Comparison of ENCODE assay signal across 12 cellular contexts in genomic region chr11:45933131-45933821, GRCh38. TPM values are rescaled to one million over a fixed set of nuclear protein-coding genes. Genes with fewer than 3 reads are reported as not detected.
DNase-seq lines count a peak whose midpoint lies in the region; ATAC-seq and TF ChIP-seq lines count a peak whose summit lies in the region.
"Had no signal": no experiment of that assay in that cellular context is flagged by ENCODE, and none has a peak within 500 bp of the region (broad histone marks: within the 10 kb centered on the region; RNA-seq: fewer than 3 reads in every experiment).

No MANE protein-coding gene starts in this region.

- in situ Hi-C loops in IMR-90 (cut with MboI; ENCODE audit: low sequenced_read_pairs), result no loop called here

- peaks cover 7% of the 10 kb centered on the region; the same call in 1 of the 2 replicates for H4K20me1 ChIP-seq in IMR-90 (ENCODE audit: insufficient read depth, low read length)

- no peaks in the 10 kb centered on the region for H3K27me3 ChIP-seq in IMR-90 (ENCODE audit: control insufficient read depth, insufficient read depth, low read length)

- H3K23ac ChIP-seq in IMR-90 (ENCODE audit: low read depth, low read length), result no peak overlapping the region

- TF ChIP-seq POLR2A in IMR-90 (IDR thresholded peaks at IDR 0.05; ENCODE audit: low read depth, low read length), result no peak

- no peak overlapping the region for H4K5ac ChIP-seq in IMR-90 (ENCODE audit: low read depth, low read length)

- no peak overlapping the region for H3K14ac ChIP-seq in IMR-90 (replicated peaks; ENCODE audit: low read depth, low read length)

- H3K79me1 ChIP-seq in IMR-90 (ENCODE audit: low read depth in 1 of 2, low read length in 2 of 2), result no peaks in the 10 kb centered on the region

- no peak overlapping the region for H4K8ac ChIP-seq in IMR-90 (ENCODE audit: low read depth in 2 of 2, low read length in 2 of 2)

- H3K4me2 ChIP-seq in IMR-90 (ENCODE audit: low read depth, low read length), result no peak overlapping the region

- DNase-seq in GM10248 (ENCODE audit: extremely low spot score), result peak; percentile 73
- DNase-seq in IMR-90, result peak; percentile 71
- peak; percentile 59 for DNase-seq in amniotic epithelial cell (ENCODE audit: low read depth)
- peak; percentile 18 for DNase-seq in myocyte (ENCODE audit: low read depth)
- no peak for DNase-seq in cerebellum (ENCODE audit: low spot score)
- no peak for DNase-seq in foreskin melanocyte
- no peak for DNase-seq in progenitor cell of endocrine pancreas (ENCODE audit: low spot score, unreplicated experiment)
- no peak for DNase-seq in activated T-helper 1 cell treated with anti-CD3 and anti-CD28 coated beads, Interleukin-12 subunit alpha, Interleukin-12 subunit beta, Interleukin-2, Interleukin-4 antibody, amounts not matched to agents 30 ng/mL and 10 ng/mL and 1 ng/mL, durations not matched to agents 14 hours and 24 hours and 36 hours (ENCODE audit: low spot score)
- DNase-seq: DMS 273 treated with DMSO at 0.1 percent for 48 hours; effector CD4-positive, alpha-beta T cell; stimulated activated CD4-positive, alpha-beta T cell treated with anti-CD3 and anti-CD28 coated beads, Interleukin-1b, Interleukin-23, amount 100 ng/mL, for 48 hours had no signal

- no peak overlapping the region for H3K27ac Mint-ChIP-seq in progenitor cell of endocrine pancreas
- H3K27ac Mint-ChIP-seq in activated T-helper 1 cell treated with anti-CD3 and anti-CD28 coated beads, Interleukin-12 subunit alpha, Interleukin-12 subunit beta, Interleukin-2, Interleukin-4 antibody, amounts not matched to agents 30 ng/mL and 10 ng/mL and 1 ng/mL, durations not matched to agents 14 hours and 24 hours and 36 hours, result no peak overlapping the region

- H3K9ac ChIP-seq in IMR-90 (ENCODE audit: low read depth, low read length), result no peak overlapping the region

- intact Hi-C loops in IMR-90 (cut with micrococcal nuclease), result no loop called here
- intact Hi-C loops in activated T-helper 1 cell treated with anti-CD3 and anti-CD28 coated beads, Interleukin-12 subunit alpha, Interleukin-12 subunit beta, Interleukin-2, Interleukin-4 antibody, amounts not matched to agents 30 ng/mL and 10 ng/mL and 1 ng/mL, durations not matched to agents 14 hours and 24 hours and 36 hours (cut with micrococcal nuclease), result no loop called here

- no peak overlapping the region for H3K4me3 ChIP-seq in IMR-90 (ENCODE audit: insufficient read depth, low read depth, low read length)

- H3K36me3 ChIP-seq in IMR-90 (ENCODE audit: control insufficient read depth, insufficient read depth, low read length), result peaks cover 51% of the 10 kb centered on the region

- H2AK5ac ChIP-seq in IMR-90 (ENCODE audit: low read depth, low read length), result no peak overlapping the region

- H3K18ac ChIP-seq in IMR-90 (ENCODE audit: low read depth, low read length), result no peak overlapping the region

- H3K4ac ChIP-seq in IMR-90 (ENCODE audit: low read depth, low read length), result no peak overlapping the region

- H3K4me3 Mint-ChIP-seq in progenitor cell of endocrine pancreas (ENCODE audit: low read depth), result no peak overlapping the region
- no peak overlapping the region for H3K4me3 Mint-ChIP-seq in activated T-helper 1 cell treated with anti-CD3 and anti-CD28 coated beads, Interleukin-12 subunit alpha, Interleukin-12 subunit beta, Interleukin-2, Interleukin-4 antibody, amounts not matched to agents 30 ng/mL and 10 ng/mL and 1 ng/mL, durations not matched to agents 14 hours and 24 hours and 36 hours

- POLR2A ChIA-PET in GM10248 (lab: Yijun Ruan, JAX), result no interaction called here
- POLR2A ChIA-PET in IMR-90 (lab: Charles Lee; ENCODE audit: unreplicated experiment), result no interaction called here

- WGBS in IMR-90 (ENCODE audit: extremely low coverage in 2 of 2, insufficient read length in 1 of 2), 2 experiments, result no CpG with 5 or more reads among the region's 15 CpGs

- no peak for ATAC-seq in IMR-90 (ENCODE audit: low read depth)

- no peaks in the 10 kb centered on the region for H3K9me1 ChIP-seq in IMR-90 (ENCODE audit: insufficient read depth, low read length)

- no peak overlapping the region for H3K27ac ChIP-seq in IMR-90 (ENCODE audit: insufficient read depth, low read length)

- H3K56ac ChIP-seq in IMR-90 (ENCODE audit: extremely low read depth, insufficient read depth, low read length), result no peak overlapping the region

- H4K91ac ChIP-seq in IMR-90 (ENCODE audit: insufficient read depth, low read depth, low read length), result no peak overlapping the region

- no peak overlapping the region for H2BK120ac ChIP-seq in IMR-90 (ENCODE audit: low read depth, low read length)

- H3K9me3 ChIP-seq in IMR-90 (ENCODE audit: control insufficient read depth, insufficient read depth, low read length), result no peaks in the 10 kb centered on the region

- CTCF ChIA-PET in GM10248 (lab: Yijun Ruan, JAX), result interaction anchor here (1.2 to 4.0 kb wide), 2 partner anchors 19 to 32 kb away, joined by 3 to 23 read pairs; no protein-coding TSS in a partner anchor
- CTCF ChIA-PET in IMR-90 (lab: Yijun Ruan, JAX), result no interaction called here

- H2AFZ ChIP-seq in IMR-90 (replicated peaks; ENCODE audit: low read length, poor library complexity), result no peak overlapping the region

- H3K27me3 Mint-ChIP-seq in progenitor cell of endocrine pancreas, result no peaks in the 10 kb centered on the region
- H3K27me3 Mint-ChIP-seq in activated T-helper 1 cell treated with anti-CD3 and anti-CD28 coated beads, Interleukin-12 subunit alpha, Interleukin-12 subunit beta, Interleukin-2, Interleukin-4 antibody, amounts not matched to agents 30 ng/mL and 10 ng/mL and 1 ng/mL, durations not matched to agents 14 hours and 24 hours and 36 hours (ENCODE audit: insufficient read depth), result no peaks in the 10 kb centered on the region

- BruUV-seq in IMR-90 (replicated peaks; lab: Mats Ljungman, UMichigan), result TSS peak; percentile 81

- dilution Hi-C loops in IMR-90 (cut with HindIII; ENCODE audit: low sequenced_read_pairs, unreplicated experiment), result no loop called here

- no peak overlapping the region for H2AK9ac ChIP-seq in IMR-90 (replicated peaks; ENCODE audit: low read depth, low read length, poor library complexity)

- peaks cover 21% of the 10 kb centered on the region for H3K4me1 Mint-ChIP-seq in progenitor cell of endocrine pancreas (ENCODE audit: low read depth)
- peaks cover 21% of the 10 kb centered on the region for H3K4me1 Mint-ChIP-seq in activated T-helper 1 cell treated with anti-CD3 and anti-CD28 coated beads, Interleukin-12 subunit alpha, Interleukin-12 subunit beta, Interleukin-2, Interleukin-4 antibody, amounts not matched to agents 30 ng/mL and 10 ng/mL and 1 ng/mL, durations not matched to agents 14 hours and 24 hours and 36 hours (ENCODE audit: low read depth)

- no peaks in the 10 kb centered on the region; the same call in 1 of the 2 replicates for H3K4me1 ChIP-seq in IMR-90 (ENCODE audit: control insufficient read depth, insufficient read depth, low read length)

- H2BK15ac ChIP-seq in IMR-90 (ENCODE audit: low read depth, low read length), result no peak overlapping the region

- no peak for TF ChIP-seq CTCF in GM10248 (IDR thresholded peaks at IDR 0.05; ENCODE audit: control extremely low read depth, extremely low read depth, low read depth, missing control alignments)
- TF ChIP-seq CTCF in IMR-90 (conservative IDR thresholded peaks at IDR 0.05; ENCODE audit: low read depth, low read length), result no peak
- TF ChIP-seq CTCF in progenitor cell of endocrine pancreas (IDR thresholded peaks at IDR 0.05; ENCODE audit: unreplicated experiment), result no peak

- H3K36me3 Mint-ChIP-seq in progenitor cell of endocrine pancreas (ENCODE audit: insufficient read depth), result peaks cover 13% of the 10 kb centered on the region
- H3K36me3 Mint-ChIP-seq in activated T-helper 1 cell treated with anti-CD3 and anti-CD28 coated beads, Interleukin-12 subunit alpha, Interleukin-12 subunit beta, Interleukin-2, Interleukin-4 antibody, amounts not matched to agents 30 ng/mL and 10 ng/mL and 1 ng/mL, durations not matched to agents 14 hours and 24 hours and 36 hours (ENCODE audit: low read depth), result peaks cover 10% of the 10 kb centered on the region

- H3K9me3 Mint-ChIP-seq in progenitor cell of endocrine pancreas (ENCODE audit: low read depth), result no peaks in the 10 kb centered on the region
- no peaks in the 10 kb centered on the region for H3K9me3 Mint-ChIP-seq in activated T-helper 1 cell treated with anti-CD3 and anti-CD28 coated beads, Interleukin-12 subunit alpha, Interleukin-12 subunit beta, Interleukin-2, Interleukin-4 antibody, amounts not matched to agents 30 ng/mL and 10 ng/mL and 1 ng/mL, durations not matched to agents 14 hours and 24 hours and 36 hours

- no peak overlapping the region for H2BK20ac ChIP-seq in IMR-90 (ENCODE audit: low read depth, low read length)

- H2BK5ac ChIP-seq in IMR-90 (ENCODE audit: low read depth, low read length, poor library complexity, severe bottlenecking), result no peak overlapping the region

- TF ChIP-seq RAD21 in IMR-90 (IDR thresholded peaks at IDR 0.05; ENCODE audit: low read length), result no peak

RNA-seq across cellular contexts. Expression of gene LARGE2, which starts 10.8 kb away (rescaled TPM):
- not detected in 2 replicates for total RNA-seq in IMR-90 (2012; rRNA removed)
- polyA plus RNA-seq in IMR-90 (2012; rRNA removed), result 0.03 and 0.13 TPM in 2 replicates
- 0.10 and 0.16 TPM in 2 replicates for polyA plus RNA-seq in IMR-90 (2012; cell fraction: cytosol; rRNA removed)
- 0.38 and 0.49 TPM in 2 replicates for polyA plus RNA-seq in IMR-90 (2012; cell fraction: nucleus; rRNA removed; ENCODE audit: low replicate concordance)
- not detected in 2 replicates for total RNA-seq in myocyte
- polyA plus RNA-seq in myocyte (2012), result not detected
- total RNA-seq in cerebellum, result not detected
- 39.4 and 47.3 TPM in 2 replicates for total RNA-seq in progenitor cell of endocrine pancreas
- not detected in 2 replicates for total RNA-seq in activated T-helper 1 cell treated with anti-CD3 and anti-CD28 coated beads, Interleukin-12 subunit alpha, Interleukin-12 subunit beta, Interleukin-2, Interleukin-4 antibody, amounts not matched to agents 30 ng/mL and 10 ng/mL and 1 ng/mL, durations not matched to agents 14 hours and 24 hours and 36 hours
- total RNA-seq: lung microvascular endothelial cell had no signal

RNA-seq across cellular contexts. Expression of gene PEX16, which starts 15.6 kb away (rescaled TPM):
- total RNA-seq in IMR-90 (2012; rRNA removed), result 15.3 and 17.9 TPM in 2 replicates
- polyA plus RNA-seq in IMR-90 (2012; rRNA removed), result 23.3 and 29.4 TPM in 2 replicates
- polyA plus RNA-seq in IMR-90 (2012; cell fraction: cytosol; rRNA removed), result 34.1 and 38.2 TPM in 2 replicates
- 48.3 and 88.8 TPM in 2 replicates for polyA plus RNA-seq in IMR-90 (2012; cell fraction: nucleus; rRNA removed; ENCODE audit: low replicate concordance)
- 16.3 and 23.0 TPM in 2 replicates for total RNA-seq in myocyte
- 21.9 TPM for polyA plus RNA-seq in myocyte (2012)
- total RNA-seq in cerebellum, result 18.4 TPM
- 28.0 and 34.6 TPM in 2 replicates for total RNA-seq in progenitor cell of endocrine pancreas
- 37.4 and 44.6 TPM in 2 replicates for total RNA-seq in activated T-helper 1 cell treated with anti-CD3 and anti-CD28 coated beads, Interleukin-12 subunit alpha, Interleukin-12 subunit beta, Interleukin-2, Interleukin-4 antibody, amounts not matched to agents 30 ng/mL and 10 ng/mL and 1 ng/mL, durations not matched to agents 14 hours and 24 hours and 36 hours

RNA-seq across cellular contexts. Expression of gene FREY1, which starts 26.2 kb away (rescaled TPM):
- total RNA-seq in IMR-90 (2012; rRNA removed) (0.83 TPM in 1 of 2 replicates, not detected in the other), myocyte (0.29 and 0.42 TPM in 2 replicates), cerebellum (2.5 TPM), progenitor cell of endocrine pancreas (2.8 and 3.7 TPM in 2 replicates)
- 0.21 and 0.49 TPM in 2 replicates for polyA plus RNA-seq in IMR-90 (2012; rRNA removed)
- polyA plus RNA-seq in IMR-90 (2012; cell fraction: cytosol; rRNA removed), result 0.10 and 0.11 TPM in 2 replicates
- polyA plus RNA-seq in IMR-90 (2012; cell fraction: nucleus; rRNA removed; ENCODE audit: low replicate concordance), result 1.6 and 1.7 TPM in 2 replicates
- 0.21 TPM for polyA plus RNA-seq in myocyte (2012)
- 0.59 and 1.9 TPM in 2 replicates for total RNA-seq in activated T-helper 1 cell treated with anti-CD3 and anti-CD28 coated beads, Interleukin-12 subunit alpha, Interleukin-12 subunit beta, Interleukin-2, Interleukin-4 antibody, amounts not matched to agents 30 ng/mL and 10 ng/mL and 1 ng/mL, durations not matched to agents 14 hours and 24 hours and 36 hours

RNA-seq across cellular contexts. Expression of gene MAPK8IP1, which starts 47.8 kb away (rescaled TPM):
- total RNA-seq in IMR-90 (2012; rRNA removed), result 6.5 and 6.9 TPM in 2 replicates
- 9.6 and 12.4 TPM in 2 replicates for polyA plus RNA-seq in IMR-90 (2012; rRNA removed)
- polyA plus RNA-seq in IMR-90 (2012; cell fraction: cytosol; rRNA removed), result 5.9 and 10.4 TPM in 2 replicates
- polyA plus RNA-seq in IMR-90 (2012; cell fraction: nucleus; rRNA removed; ENCODE audit: low replicate concordance), result 10.5 and 18.3 TPM in 2 replicates
- total RNA-seq in myocyte, result 10.1 and 10.2 TPM in 2 replicates
- 6.3 TPM for polyA plus RNA-seq in myocyte (2012)
- total RNA-seq in cerebellum, result 48.7 TPM
- total RNA-seq in progenitor cell of endocrine pancreas, result 43.0 and 48.1 TPM in 2 replicates
- total RNA-seq in activated T-helper 1 cell treated with anti-CD3 and anti-CD28 coated beads, Interleukin-12 subunit alpha, Interleukin-12 subunit beta, Interleukin-2, Interleukin-4 antibody, amounts not matched to agents 30 ng/mL and 10 ng/mL and 1 ng/mL, durations not matched to agents 14 hours and 24 hours and 36 hours, result 0.51 and 0.91 TPM in 2 replicates

Comparison
In these comparisons a context has a peak if more than half of its experiments do, and no peak if none do; other contexts are left out.
1. DNase-seq: peak in GM10248 (single experiment), IMR-90 (single experiment), amniotic epithelial cell (single experiment) and myocyte (single experiment); none in cerebellum (single experiment), foreskin melanocyte (single experiment), progenitor cell of endocrine pancreas (single experiment) and activated T-helper 1 cell treated with anti-CD3 and anti-CD28 coated beads, Interleukin-12 subunit alpha, Interleukin-12 subunit beta, Interleukin-2, Interleukin-4 antibody, amounts not matched to agents 30 ng/mL and 10 ng/mL and 1 ng/mL, durations not matched to agents 14 hours and 24 hours and 36 hours (single experiment).
2. RNA of gene LARGE2, which starts 10.8 kb away (total RNA-seq): 39.4 to 47.3 TPM in progenitor cell of endocrine pancreas; not detected in cerebellum (single experiment), not detected in activated T-helper 1 cell treated with anti-CD3 and anti-CD28 coated beads, Interleukin-12 subunit alpha, Interleukin-12 subunit beta, Interleukin-2, Interleukin-4 antibody, amounts not matched to agents 30 ng/mL and 10 ng/mL and 1 ng/mL, durations not matched to agents 14 hours and 24 hours and 36 hours, not detected in IMR-90 and not detected in myocyte; every median in the first group is over 10 times any median in the second.